Comparison of ENCODE assay signal across 1 cellular context in the genomic region with DNA sequence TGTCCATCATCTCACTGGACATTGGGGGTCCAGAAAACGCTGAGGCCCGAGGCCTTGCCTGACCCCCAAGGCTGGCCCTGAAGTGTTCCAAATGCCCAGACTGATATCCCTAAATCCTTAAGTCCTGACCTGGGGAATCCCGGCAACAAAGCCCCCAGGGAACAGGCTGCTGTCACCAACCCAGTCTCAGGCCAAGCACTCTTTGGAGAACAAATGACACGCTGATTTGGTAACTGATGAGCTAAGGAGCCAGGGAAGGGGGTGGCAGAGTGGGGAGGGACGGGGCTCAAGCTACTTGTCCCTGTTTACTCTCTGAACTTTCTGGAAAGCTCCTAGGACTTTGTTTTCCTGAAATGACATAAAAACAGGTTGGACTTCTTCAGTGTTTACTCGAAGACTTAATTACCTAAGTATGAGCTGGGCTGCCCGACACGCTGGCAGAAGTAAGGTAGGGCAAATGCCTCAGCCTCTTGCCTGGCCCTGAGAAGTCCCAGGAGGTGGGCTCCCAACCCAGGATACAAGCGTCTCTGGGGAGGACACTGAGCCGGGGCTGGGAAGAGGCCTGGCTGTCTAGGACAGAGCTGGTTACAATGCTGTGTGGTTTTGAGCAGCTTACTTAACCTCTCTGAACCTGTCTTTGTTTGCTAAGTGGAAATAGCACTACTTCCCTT.
TF ChIP-seq lines count a peak whose summit lies in the region.

No MANE protein-coding gene starts in this region.

TF ChIP-seq in K562, 482 proteins besides CTCF, POLR2A, EP300 and RAD21:
- TF ChIP-seq RBM25 (IDR thresholded peaks at IDR 0.05; ENCODE audit: low read depth, low read length, severe bottlenecking) (peak; percentile 75), ZFP36 (IDR thresholded peaks at IDR 0.05; ENCODE audit: low read depth, low read length, partially characterized antibody) (peak; percentile 79), BCOR (IDR thresholded peaks at IDR 0.05) (peak; percentile 25; the same call in 1 of the 2 replicates), ARID3A (IDR thresholded peaks at IDR 0.05; ENCODE audit: borderline replicate concordance, low read depth, low read length) (no peak), SREBF2 (CRISPR knock-in tag; IDR thresholded peaks at IDR 0.05) (no peak)
